34 cellular contexts compared by ENCODE assay signal in genomic region chr2:149122521-149122920, GRCh38.
"Had no signal": no experiment of that assay in that cellular context is flagged by ENCODE, and none has a peak within 500 bp of the region (broad histone marks: within the 10 kb centered on the region; RNA-seq: fewer than 3 reads in every experiment).

No MANE protein-coding gene starts in this region.

- H3K27ac Mint-ChIP-seq: activated B cell treated with CpG ODN at 0.5 μM for 24 hours; activated CD8-positive, alpha-beta T cell treated with anti-CD3 and anti-CD28 coated beads for 36 hours; activated naive CD4-positive, alpha-beta T cell treated with anti-CD3 and anti-CD28 coated beads for 36 hours; activated naive CD4-positive, alpha-beta T cell treated with anti-CD3 and anti-CD28 coated beads, Interleukin-2, amount 50 U/mL, for 24 hours; activated naive CD8-positive, alpha-beta T cell treated with anti-CD3 and anti-CD28 coated beads for 36 hours; activated naive CD8-positive, alpha-beta T cell treated with anti-CD3 and anti-CD28 coated beads, Interleukin-2, amount 50 U/mL, for 24 hours; activated T-helper 2 cell treated with anti-CD3 and anti-CD28 coated beads, Interferon-gamma antibody, Interleukin-2, Interleukin-4, amounts not matched to agents 10 μg/mL and 5 μg/mL and 100 μg/mL, durations not matched to agents 14 hours and 24 hours and 36 hours; brain; endodermal cell; T-cell; T-helper 1 cell treated with Interleukin-12 subunit alpha and Interleukin-12 subunit beta and Interleukin-4 antibody, amounts not matched to agents 30 μg/mL and 1 μg/mL, for 36 hours; T-helper 2 cell treated with Interferon-gamma antibody and Interleukin-4, amounts not matched to agents 5 μg/mL and 100 μg/mL, for 36 hours had no signal

- H3K27ac ChIP-seq: adrenal gland, ascending aorta, breast epithelium, cardiac muscle cell, colonic mucosa, foreskin keratinocyte, gastrocnemius medialis, WERI-Rb-1 had no signal

- H3K27me3 ChIP-seq: adrenal gland, ascending aorta, breast epithelium, cardiac muscle cell, colonic mucosa, foreskin keratinocyte, gastrocnemius medialis had no signal

- H3K4me3 ChIP-seq: adrenal gland, ascending aorta, breast epithelium, cardiac muscle cell, colonic mucosa, gastrocnemius medialis had no signal

- H3K4me3 Mint-ChIP-seq: activated B cell treated with CpG ODN at 0.5 μM for 24 hours; activated CD8-positive, alpha-beta T cell treated with anti-CD3 and anti-CD28 coated beads for 36 hours; activated naive CD4-positive, alpha-beta T cell treated with anti-CD3 and anti-CD28 coated beads for 36 hours; activated naive CD4-positive, alpha-beta T cell treated with anti-CD3 and anti-CD28 coated beads, Interleukin-2, amount 50 U/mL, for 24 hours; activated naive CD8-positive, alpha-beta T cell treated with anti-CD3 and anti-CD28 coated beads for 36 hours; activated naive CD8-positive, alpha-beta T cell treated with anti-CD3 and anti-CD28 coated beads, Interleukin-2, amount 50 U/mL, for 24 hours; activated T-cell treated with anti-CD3 and anti-CD28 coated beads, Interleukin-2, amount 50 U/mL, for 4 hours; brain; endodermal cell; T-cell; T-helper 1 cell treated with Interleukin-12 subunit alpha and Interleukin-12 subunit beta and Interleukin-4 antibody, amounts not matched to agents 30 μg/mL and 1 μg/mL, for 36 hours; T-helper 2 cell treated with Interferon-gamma antibody and Interleukin-4, amounts not matched to agents 5 μg/mL and 100 μg/mL, for 36 hours had no signal

- H3K9me3 Mint-ChIP-seq: activated B cell treated with CpG ODN at 0.5 μM for 24 hours; activated CD8-positive, alpha-beta T cell treated with anti-CD3 and anti-CD28 coated beads for 36 hours; activated naive CD4-positive, alpha-beta T cell treated with anti-CD3 and anti-CD28 coated beads for 36 hours; activated naive CD4-positive, alpha-beta T cell treated with anti-CD3 and anti-CD28 coated beads, Interleukin-2, amount 50 U/mL, for 24 hours; activated naive CD8-positive, alpha-beta T cell treated with anti-CD3 and anti-CD28 coated beads for 36 hours; activated naive CD8-positive, alpha-beta T cell treated with anti-CD3 and anti-CD28 coated beads, Interleukin-2, amount 50 U/mL, for 24 hours; activated T-cell treated with anti-CD3 and anti-CD28 coated beads, Interleukin-2, amount 50 U/mL, for 4 hours; activated T-helper 2 cell treated with anti-CD3 and anti-CD28 coated beads, Interferon-gamma antibody, Interleukin-2, Interleukin-4, amounts not matched to agents 10 μg/mL and 5 μg/mL and 100 μg/mL, durations not matched to agents 14 hours and 24 hours and 36 hours; brain; endodermal cell; T-cell; T-helper 1 cell treated with Interleukin-12 subunit alpha and Interleukin-12 subunit beta and Interleukin-4 antibody, amounts not matched to agents 30 μg/mL and 1 μg/mL, for 36 hours; T-helper 2 cell treated with Interferon-gamma antibody and Interleukin-4, amounts not matched to agents 5 μg/mL and 100 μg/mL, for 36 hours had no signal

- ATAC-seq: activated CD4-positive, CD25-positive, alpha-beta regulatory T cell treated with anti-CD3 and anti-CD28 coated beads, Interleukin-2, amount 50 U/mL, for 24 hours; activated CD8-positive, alpha-beta T cell treated with anti-CD3 and anti-CD28 coated beads for 36 hours; activated naive CD8-positive, alpha-beta T cell treated with anti-CD3 and anti-CD28 coated beads, Interleukin-2, amount 50 U/mL, for 24 hours; activated T-cell treated with anti-CD3 and anti-CD28 coated beads, Interleukin-2, amount 50 U/mL, for 4 hours; esophagus mucosa; foreskin keratinocyte; gastrocnemius medialis; T-cell had no signal

- H3K9me3 ChIP-seq: adrenal gland, ascending aorta, breast epithelium, colonic mucosa, gastrocnemius medialis had no signal

- H3K4me1 ChIP-seq: adrenal gland, ascending aorta, breast epithelium, colonic mucosa, foreskin keratinocyte, gastrocnemius medialis had no signal

- H3K36me3 ChIP-seq: adrenal gland, ascending aorta, breast epithelium, cardiac muscle cell, colonic mucosa, gastrocnemius medialis, WERI-Rb-1 had no signal

- H3K36me3 Mint-ChIP-seq: activated naive CD4-positive, alpha-beta T cell treated with anti-CD3 and anti-CD28 coated beads, Interleukin-2, amount 50 U/mL, for 24 hours; activated naive CD8-positive, alpha-beta T cell treated with anti-CD3 and anti-CD28 coated beads for 36 hours; brain; T-cell had no signal

- DNase-seq: activated B cell treated with CpG ODN at 0.5 μM for 24 hours; activated CD4-positive, alpha-beta T cell treated with anti-CD3 and anti-CD28 coated beads for 48 hours; activated CD4-positive, alpha-beta T cell treated with anti-CD3 and anti-CD28 coated beads, Interleukin-2, amount 50 U/mL, for 1 hour; activated CD4-positive, alpha-beta T cell treated with anti-CD3 and anti-CD28 coated beads, Interleukin-2, amount 50 U/mL, for 48 hours; activated CD8-positive, alpha-beta memory T cell treated with anti-CD3 and anti-CD28 coated beads for 24 hours; activated CD8-positive, alpha-beta T cell treated with anti-CD3 and anti-CD28 coated beads for 36 hours; activated effector memory CD4-positive, alpha-beta T cell treated with anti-CD3 and anti-CD28 coated beads, Interleukin-2, amount 50 U/mL, for 16 hours; activated naive CD4-positive, alpha-beta T cell treated with anti-CD3 and anti-CD28 coated beads for 36 hours; activated naive CD8-positive, alpha-beta T cell treated with anti-CD3 and anti-CD28 coated beads for 36 hours; activated naive CD8-positive, alpha-beta T cell treated with anti-CD3 and anti-CD28 coated beads, Interleukin-2, amount 50 U/mL, for 24 hours; activated T-cell treated with anti-CD3 and anti-CD28 coated beads, Interleukin-2, amount 50 U/mL, for 4 hours; adrenal gland; central memory CD4-positive, alpha-beta T cell; cerebellar nuclear complex; colonic mucosa; effector CD8-positive, alpha-beta T cell; endodermal cell; foreskin keratinocyte; gastrocnemius medialis; glutamatergic neuron; SW 1271; T-cell; T1000; WERI-Rb-1 had no signal

- H3K4me1 Mint-ChIP-seq: activated B cell treated with CpG ODN at 0.5 μM for 24 hours; activated naive CD4-positive, alpha-beta T cell treated with anti-CD3 and anti-CD28 coated beads, Interleukin-2, amount 50 U/mL, for 24 hours; activated naive CD8-positive, alpha-beta T cell treated with anti-CD3 and anti-CD28 coated beads for 36 hours; activated naive CD8-positive, alpha-beta T cell treated with anti-CD3 and anti-CD28 coated beads, Interleukin-2, amount 50 U/mL, for 24 hours; T-cell had no signal
